In the genomic region with DNA sequence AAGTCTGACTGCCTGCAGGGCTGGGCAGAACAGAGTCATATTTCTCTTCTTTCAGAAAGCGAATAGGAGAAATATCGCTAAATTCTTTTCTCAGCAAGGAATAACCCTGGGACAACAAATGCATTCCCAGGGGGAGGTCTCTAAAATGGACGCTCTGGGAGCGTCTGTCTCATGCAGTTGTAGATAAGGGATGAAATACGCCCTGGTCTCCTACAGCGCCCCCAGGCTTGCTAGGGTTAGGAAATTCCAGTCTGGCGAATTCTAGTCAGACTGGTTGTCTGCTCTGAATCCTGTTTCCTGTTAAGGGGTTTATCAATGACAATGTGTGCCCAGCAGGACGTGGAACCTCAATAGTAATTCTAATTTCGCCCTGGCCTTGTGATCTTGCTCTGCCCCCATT, we compare ENCODE assay signal across 21 cellular contexts.
"Had no signal": no experiment of that assay in that cellular context is flagged by ENCODE, and none has a peak within 500 bp of the region (broad histone marks: within the 10 kb centered on the region; RNA-seq: fewer than 3 reads in every experiment).

No MANE protein-coding gene starts in this region.

- H3K4me1 ChIP-seq: gastrocnemius medialis, heart right ventricle, left ventricle myocardium inferior, tibial artery had no signal

- H3K27me3 ChIP-seq: gastrocnemius medialis, heart right ventricle, tibial artery had no signal

- H3K9me3 ChIP-seq: gastrocnemius medialis had no signal

- H3K27me3 Mint-ChIP-seq: activated CD4-positive, alpha-beta T cell treated with anti-CD3 and anti-CD28 coated beads, Interleukin-2, amount 10 ng/mL, durations not matched to agents 7 days and 5 days; activated naive CD4-positive, alpha-beta T cell treated with anti-CD3 and anti-CD28 coated beads, Interleukin-2, amount 10 ng/mL, durations not matched to agents 7 days and 5 days; activated naive CD8-positive, alpha-beta T cell treated with anti-CD3 and anti-CD28 coated beads, Interleukin-2, amount 50 U/mL, for 24 hours; progenitor cell of endocrine pancreas had no signal

- DNase-seq: activated CD4-positive, alpha-beta T cell treated with anti-CD3 and anti-CD28 coated beads, Interleukin-2, amount 10 ng/mL, durations not matched to agents 7 days and 5 days; activated CD8-positive, alpha-beta memory T cell treated with anti-CD3 and anti-CD28 coated beads for 24 hours; activated CD8-positive, alpha-beta memory T cell treated with anti-CD3 and anti-CD28 coated beads, Interleukin-2, amount 50 U/mL, for 48 hours; activated effector memory CD4-positive, alpha-beta T cell treated with Interleukin-2 at 50 U/mL for 16 hours; activated naive CD4-positive, alpha-beta T cell treated with anti-CD3 and anti-CD28 coated beads, Interleukin-2, amount 10 ng/mL, durations not matched to agents 7 days and 5 days; activated naive CD8-positive, alpha-beta T cell treated with anti-CD3 and anti-CD28 coated beads, Interleukin-2, amount 50 U/mL, for 24 hours; activated T-cell treated with anti-CD3 and anti-CD28 coated beads, Interleukin-2, amount 50 U/mL, for 48 hours; anterior cingulate cortex; gastrocnemius medialis; heart right ventricle; immature natural killer cell; kidney glomerular epithelial cell; left ventricle myocardium inferior; mammary epithelial cell; stimulated activated CD4-positive, alpha-beta T cell treated with anti-CD3 and anti-CD28 coated beads, Interleukin-12 subunit alpha, Interleukin-12 subunit beta, amount 100 ng/mL, for 4 hours; stimulated activated CD4-positive, alpha-beta T cell treated with anti-CD3 and anti-CD28 coated beads, Interleukin-1b, Interleukin-23, amount 100 ng/mL, for 48 hours; stimulated activated naive CD4-positive, alpha-beta T cell treated with Interleukin-2 at 50 U/mL for 16 hours; tibial artery had no signal

- H3K27ac Mint-ChIP-seq: activated CD4-positive, alpha-beta T cell treated with anti-CD3 and anti-CD28 coated beads, Interleukin-2, amount 10 ng/mL, durations not matched to agents 7 days and 5 days; activated naive CD4-positive, alpha-beta T cell treated with anti-CD3 and anti-CD28 coated beads, Interleukin-2, amount 10 ng/mL, durations not matched to agents 7 days and 5 days; activated naive CD8-positive, alpha-beta T cell treated with anti-CD3 and anti-CD28 coated beads, Interleukin-2, amount 50 U/mL, for 24 hours; immature natural killer cell; progenitor cell of endocrine pancreas had no signal

- ATAC-seq: activated CD4-positive, CD25-positive, alpha-beta regulatory T cell treated with anti-CD3 and anti-CD28 coated beads, Interleukin-2, amount 50 U/mL, for 24 hours; activated naive CD8-positive, alpha-beta T cell treated with anti-CD3 and anti-CD28 coated beads, Interleukin-2, amount 50 U/mL, for 24 hours; gastrocnemius medialis; heart right ventricle had no signal

- H3K4me3 ChIP-seq: coronary artery, gastrocnemius medialis, heart right ventricle, left ventricle myocardium inferior, tibial artery had no signal

- H3K4me1 Mint-ChIP-seq: activated CD4-positive, alpha-beta T cell treated with anti-CD3 and anti-CD28 coated beads, Interleukin-2, amount 10 ng/mL, durations not matched to agents 7 days and 5 days; activated naive CD4-positive, alpha-beta T cell treated with anti-CD3 and anti-CD28 coated beads, Interleukin-2, amount 10 ng/mL, durations not matched to agents 7 days and 5 days; activated naive CD8-positive, alpha-beta T cell treated with anti-CD3 and anti-CD28 coated beads, Interleukin-2, amount 50 U/mL, for 24 hours; immature natural killer cell had no signal

- H3K4me3 Mint-ChIP-seq: activated CD4-positive, alpha-beta T cell treated with anti-CD3 and anti-CD28 coated beads, Interleukin-2, amount 10 ng/mL, durations not matched to agents 7 days and 5 days; activated naive CD4-positive, alpha-beta T cell treated with anti-CD3 and anti-CD28 coated beads, Interleukin-2, amount 10 ng/mL, durations not matched to agents 7 days and 5 days; activated naive CD8-positive, alpha-beta T cell treated with anti-CD3 and anti-CD28 coated beads, Interleukin-2, amount 50 U/mL, for 24 hours; immature natural killer cell had no signal

- H3K36me3 Mint-ChIP-seq: activated naive CD4-positive, alpha-beta T cell treated with anti-CD3 and anti-CD28 coated beads, Interleukin-2, amount 10 ng/mL, durations not matched to agents 7 days and 5 days; immature natural killer cell had no signal

- H3K27ac ChIP-seq: coronary artery, gastrocnemius medialis, heart right ventricle, left ventricle myocardium inferior, tibial artery had no signal

- H3K36me3 ChIP-seq: gastrocnemius medialis, heart right ventricle, left ventricle myocardium inferior, tibial artery had no signal
